1 cellular context compared by ENCODE assay signal in genomic region chr22:29603358-29604191, GRCh38.
TF ChIP-seq lines count a peak whose summit lies in the region.

Gene NF2, plus strand, starts transcription at chr22:29603633. Its CDS starts 366 bp downstream, at chr22:29603999.

TF ChIP-seq in K562, 482 proteins besides CTCF, POLR2A, EP300 and RAD21 (continued from another document and continues in another):
- TF ChIP-seq ZBTB11 (CRISPR knock-in tag; IDR thresholded peaks at IDR 0.05) (peak in 1 of 3 experiments; percentile 79; a peak in 1 of 6 replicates), SIX5 (IDR thresholded peaks at IDR 0.05; ENCODE audit: borderline replicate concordance in 1 of 2, insufficient read depth in 1 of 2, low read depth in 1 of 2, low read length in 2 of 2) (no peak), SMARCC2 (IDR thresholded peaks at IDR 0.05; ENCODE audit: low read depth) (no peak), SREBF2 (CRISPR knock-in tag; IDR thresholded peaks at IDR 0.05) (no peak), NELFE (IDR thresholded peaks at IDR 0.05; ENCODE audit: insufficient read depth, insufficient read length) (no peak), SAFB (IDR thresholded peaks at IDR 0.05; ENCODE audit: borderline replicate concordance, low read depth, low read length) (peak; percentile 46; the same call in 1 of the 2 replicates), TBL1XR1 (IDR thresholded peaks at IDR 0.05; ENCODE audit: low read length in 2 of 2) (0 out of 4 replicates have a peak, but pooled peaks of 1 of the 2 experiments have one; percentile 7), NUFIP1 (IDR thresholded peaks at IDR 0.05; ENCODE audit: partially characterized antibody) (no peak), ZFX (CRISPR knock-in tag; IDR thresholded peaks at IDR 0.05) (peak; percentile 88), HDGF (IDR thresholded peaks at IDR 0.05) (no peak), SNAPC5 (CRISPR knock-in tag; IDR thresholded peaks at IDR 0.05) (no peak), ZNF707 (CRISPR knock-in tag; conservative IDR thresholded peaks at IDR 0.05) (no peak), ZNF766 (CRISPR knock-in tag; conservative IDR thresholded peaks at IDR 0.05) (peak; percentile 84), MTF1 (CRISPR knock-in tag; IDR thresholded peaks at IDR 0.05; ENCODE audit: borderline replicate concordance) (no peak), CREM (IDR thresholded peaks at IDR 0.05; ENCODE audit: low read depth) (peak; percentile 96), ZNF143 (CRISPR knock-in tag; IDR thresholded peaks at IDR 0.05) (no peak), HEY1 (CRISPR knock-in tag; IDR thresholded peaks at IDR 0.05; ENCODE audit: borderline replicate concordance) (no peak), ZNF212 (CRISPR knock-in tag; IDR thresholded peaks at IDR 0.05) (no peak), TEAD1 (CRISPR knock-in tag; IDR thresholded peaks at IDR 0.05) (no peak), CHD2 (IDR thresholded peaks at IDR 0.05; ENCODE audit: low read depth, low read length) (no peak), TRIM25 (IDR thresholded peaks at IDR 0.05; ENCODE audit: borderline replicate concordance) (no peak), HNRNPL (IDR thresholded peaks at IDR 0.05; ENCODE audit: low read depth, low read length) (no peak), ELF1 (tag; IDR thresholded peaks at IDR 0.05) (no peak), HDAC1 (IDR thresholded peaks at IDR 0.05) (peak in 1 of 2 experiments; percentile 62; a peak in 1 of 4 replicates), ILF3 (IDR thresholded peaks at IDR 0.05; ENCODE audit: borderline replicate concordance) (no peak), JUNB (CRISPR knock-in tag; conservative IDR thresholded peaks at IDR 0.05) (no peak), MCM5 (IDR thresholded peaks at IDR 0.05; ENCODE audit: low read depth) (no peak), TBP (optimal IDR thresholded peaks at IDR 0.05; ENCODE audit: low read depth, low read length) (peak; percentile 4), ZNF740 (CRISPR knock-in tag; IDR thresholded peaks at IDR 0.05) (no peak), ZNF740 (tag; IDR thresholded peaks at IDR 0.05) (no peak), SPI1 (IDR thresholded peaks at IDR 0.05; ENCODE audit: borderline replicate concordance, low read depth, low read length) (no peak), SNIP1 (IDR thresholded peaks at IDR 0.05; ENCODE audit: low read depth) (no peak), RBFOX2 (IDR thresholded peaks at IDR 0.05; ENCODE audit: low read depth, low read length) (peak; percentile 89), ZKSCAN8 (CRISPR knock-in tag; IDR thresholded peaks at IDR 0.05) (no peak), CCNT2 (IDR thresholded peaks at IDR 0.05; ENCODE audit: borderline replicate concordance, extremely low read depth, insufficient read length, low read depth, low read length) (peak; percentile 70), STAT5A (IDR thresholded peaks at IDR 0.05; ENCODE audit: borderline replicate concordance, low read length) (no peak), ZC3H11A (IDR thresholded peaks at IDR 0.05; ENCODE audit: low read depth, low read length) (no peak), XRCC5 (IDR thresholded peaks at IDR 0.05; ENCODE audit: low read depth, low read length) (no peak), ZNF197 (CRISPR knock-in tag; IDR thresholded peaks at IDR 0.05; ENCODE audit: low read depth) (peak; percentile 83), ZZZ3 (IDR thresholded peaks at IDR 0.05) (no peak), MITF (IDR thresholded peaks at IDR 0.05) (peak; percentile 43; the same call in 1 of the 2 replicates), ATF7 (IDR thresholded peaks at IDR 0.05) (peak; percentile 83), KLF10 (CRISPR knock-in tag; IDR thresholded peaks at IDR 0.05) (no peak)
- TF ChIP-seq, protein P1, sequence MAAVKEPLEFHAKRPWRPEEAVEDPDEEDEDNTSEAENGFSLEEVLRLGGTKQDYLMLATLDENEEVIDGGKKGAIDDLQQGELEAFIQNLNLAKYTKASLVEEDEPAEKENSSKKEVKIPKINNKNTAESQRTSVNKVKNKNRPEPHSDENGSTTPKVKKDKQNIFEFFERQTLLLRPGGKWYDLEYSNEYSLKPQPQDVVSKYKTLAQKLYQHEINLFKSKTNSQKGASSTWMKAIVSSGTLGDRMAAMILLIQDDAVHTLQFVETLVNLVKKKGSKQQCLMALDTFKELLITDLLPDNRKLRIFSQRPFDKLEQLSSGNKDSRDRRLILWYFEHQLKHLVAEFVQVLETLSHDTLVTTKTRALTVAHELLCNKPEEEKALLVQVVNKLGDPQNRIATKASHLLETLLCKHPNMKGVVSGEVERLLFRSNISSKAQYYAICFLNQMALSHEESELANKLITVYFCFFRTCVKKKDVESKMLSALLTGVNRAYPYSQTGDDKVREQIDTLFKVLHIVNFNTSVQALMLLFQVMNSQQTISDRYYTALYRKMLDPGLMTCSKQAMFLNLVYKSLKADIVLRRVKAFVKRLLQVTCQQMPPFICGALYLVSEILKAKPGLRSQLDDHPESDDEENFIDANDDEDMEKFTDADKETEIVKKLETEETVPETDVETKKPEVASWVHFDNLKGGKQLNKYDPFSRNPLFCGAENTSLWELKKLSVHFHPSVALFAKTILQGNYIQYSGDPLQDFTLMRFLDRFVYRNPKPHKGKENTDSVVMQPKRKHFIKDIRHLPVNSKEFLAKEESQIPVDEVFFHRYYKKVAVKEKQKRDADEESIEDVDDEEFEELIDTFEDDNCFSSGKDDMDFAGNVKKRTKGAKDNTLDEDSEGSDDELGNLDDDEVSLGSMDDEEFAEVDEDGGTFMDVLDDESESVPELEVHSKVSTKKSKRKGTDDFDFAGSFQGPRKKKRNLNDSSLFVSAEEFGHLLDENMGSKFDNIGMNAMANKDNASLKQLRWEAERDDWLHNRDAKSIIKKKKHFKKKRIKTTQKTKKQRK (IDR thresholded peaks at IDR 0.05; ENCODE audit: borderline replicate concordance, low read depth, low read length), result peak; percentile 91
- TF ChIP-seq, protein P2, sequence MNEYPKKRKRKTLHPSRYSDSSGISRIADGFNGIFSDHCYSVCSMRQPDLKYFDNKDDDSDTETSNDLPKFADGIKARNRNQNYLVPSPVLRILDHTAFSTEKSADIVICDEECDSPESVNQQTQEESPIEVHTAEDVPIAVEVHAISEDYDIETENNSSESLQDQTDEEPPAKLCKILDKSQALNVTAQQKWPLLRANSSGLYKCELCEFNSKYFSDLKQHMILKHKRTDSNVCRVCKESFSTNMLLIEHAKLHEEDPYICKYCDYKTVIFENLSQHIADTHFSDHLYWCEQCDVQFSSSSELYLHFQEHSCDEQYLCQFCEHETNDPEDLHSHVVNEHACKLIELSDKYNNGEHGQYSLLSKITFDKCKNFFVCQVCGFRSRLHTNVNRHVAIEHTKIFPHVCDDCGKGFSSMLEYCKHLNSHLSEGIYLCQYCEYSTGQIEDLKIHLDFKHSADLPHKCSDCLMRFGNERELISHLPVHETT (CRISPR knock-in tag; conservative IDR thresholded peaks at IDR 0.05 in 1 of 2, IDR thresholded peaks at IDR 0.05 in 1 of 2), result 0 out of 4 replicates have a peak, but pooled peaks of 1 of the 2 experiments have one; percentile 47
- TF ChIP-seq, protein P3, sequence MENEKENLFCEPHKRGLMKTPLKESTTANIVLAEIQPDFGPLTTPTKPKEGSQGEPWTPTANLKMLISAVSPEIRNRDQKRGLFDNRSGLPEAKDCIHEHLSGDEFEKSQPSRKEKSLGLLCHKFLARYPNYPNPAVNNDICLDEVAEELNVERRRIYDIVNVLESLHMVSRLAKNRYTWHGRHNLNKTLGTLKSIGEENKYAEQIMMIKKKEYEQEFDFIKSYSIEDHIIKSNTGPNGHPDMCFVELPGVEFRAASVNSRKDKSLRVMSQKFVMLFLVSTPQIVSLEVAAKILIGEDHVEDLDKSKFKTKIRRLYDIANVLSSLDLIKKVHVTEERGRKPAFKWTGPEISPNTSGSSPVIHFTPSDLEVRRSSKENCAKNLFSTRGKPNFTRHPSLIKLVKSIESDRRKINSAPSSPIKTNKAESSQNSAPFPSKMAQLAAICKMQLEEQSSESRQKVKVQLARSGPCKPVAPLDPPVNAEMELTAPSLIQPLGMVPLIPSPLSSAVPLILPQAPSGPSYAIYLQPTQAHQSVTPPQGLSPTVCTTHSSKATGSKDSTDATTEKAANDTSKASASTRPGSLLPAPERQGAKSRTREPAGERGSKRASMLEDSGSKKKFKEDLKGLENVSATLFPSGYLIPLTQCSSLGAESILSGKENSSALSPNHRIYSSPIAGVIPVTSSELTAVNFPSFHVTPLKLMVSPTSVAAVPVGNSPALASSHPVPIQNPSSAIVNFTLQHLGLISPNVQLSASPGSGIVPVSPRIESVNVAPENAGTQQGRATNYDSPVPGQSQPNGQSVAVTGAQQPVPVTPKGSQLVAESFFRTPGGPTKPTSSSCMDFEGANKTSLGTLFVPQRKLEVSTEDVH (IDR thresholded peaks at IDR 0.05; ENCODE audit: low read depth, partially characterized antibody), result peak; percentile 60
- TF ChIP-seq, protein P4, sequence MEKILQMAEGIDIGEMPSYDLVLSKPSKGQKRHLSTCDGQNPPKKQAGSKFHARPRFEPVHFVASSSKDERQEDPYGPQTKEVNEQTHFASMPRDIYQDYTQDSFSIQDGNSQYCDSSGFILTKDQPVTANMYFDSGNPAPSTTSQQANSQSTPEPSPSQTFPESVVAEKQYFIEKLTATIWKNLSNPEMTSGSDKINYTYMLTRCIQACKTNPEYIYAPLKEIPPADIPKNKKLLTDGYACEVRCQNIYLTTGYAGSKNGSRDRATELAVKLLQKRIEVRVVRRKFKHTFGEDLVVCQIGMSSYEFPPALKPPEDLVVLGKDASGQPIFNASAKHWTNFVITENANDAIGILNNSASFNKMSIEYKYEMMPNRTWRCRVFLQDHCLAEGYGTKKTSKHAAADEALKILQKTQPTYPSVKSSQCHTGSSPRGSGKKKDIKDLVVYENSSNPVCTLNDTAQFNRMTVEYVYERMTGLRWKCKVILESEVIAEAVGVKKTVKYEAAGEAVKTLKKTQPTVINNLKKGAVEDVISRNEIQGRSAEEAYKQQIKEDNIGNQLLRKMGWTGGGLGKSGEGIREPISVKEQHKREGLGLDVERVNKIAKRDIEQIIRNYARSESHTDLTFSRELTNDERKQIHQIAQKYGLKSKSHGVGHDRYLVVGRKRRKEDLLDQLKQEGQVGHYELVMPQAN (IDR thresholded peaks at IDR 0.05; ENCODE audit: borderline replicate concordance), result 0 out of 2 replicates have a peak, but pooled peaks have one; percentile 71
- TF ChIP-seq, protein P5, sequence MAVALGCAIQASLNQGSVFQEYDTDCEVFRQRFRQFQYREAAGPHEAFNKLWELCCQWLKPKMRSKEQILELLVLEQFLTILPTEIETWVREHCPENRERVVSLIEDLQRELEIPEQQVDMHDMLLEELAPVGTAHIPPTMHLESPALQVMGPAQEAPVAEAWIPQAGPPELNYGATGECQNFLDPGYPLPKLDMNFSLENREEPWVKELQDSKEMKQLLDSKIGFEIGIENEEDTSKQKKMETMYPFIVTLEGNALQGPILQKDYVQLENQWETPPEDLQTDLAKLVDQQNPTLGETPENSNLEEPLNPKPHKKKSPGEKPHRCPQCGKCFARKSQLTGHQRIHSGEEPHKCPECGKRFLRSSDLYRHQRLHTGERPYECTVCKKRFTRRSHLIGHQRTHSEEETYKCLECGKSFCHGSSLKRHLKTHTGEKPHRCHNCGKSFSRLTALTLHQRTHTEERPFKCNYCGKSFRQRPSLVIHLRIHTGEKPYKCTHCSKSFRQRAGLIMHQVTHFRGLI (CRISPR knock-in tag; IDR thresholded peaks at IDR 0.05), result no peak
